1 cellular context compared by ENCODE assay signal in genomic region chr16:72008424-72009216, GRCh38.
TF ChIP-seq lines count a peak whose summit lies in the region.

DHODH (plus strand) TSS chr16:72008744; CDS start chr16:72008765, 21 bp downstream.

TF ChIP-seq in K562, 482 proteins besides CTCF, POLR2A, EP300 and RAD21 (continued from another document):
- TF ChIP-seq MGA (IDR thresholded peaks at IDR 0.05), result peak; percentile 75
- TF ChIP-seq RNF2 (IDR thresholded peaks at IDR 0.05), result peak; percentile 35; the same call in 1 of the 2 replicates
- peak; percentile 15; the same call in 1 of the 2 replicates for TF ChIP-seq SOX6 (IDR thresholded peaks at IDR 0.05)
- TF ChIP-seq CHD1 (IDR thresholded peaks at IDR 0.05; ENCODE audit: low read length), result peak; percentile 48
- TF ChIP-seq KLF13 (tag; IDR thresholded peaks at IDR 0.05; ENCODE audit: borderline replicate concordance, low read depth), result peak; percentile 14; the same call in 1 of the 2 replicates
- no peak for TF ChIP-seq ZNF830 (CRISPR knock-in tag; IDR thresholded peaks at IDR 0.05)
- TF ChIP-seq ZBTB33 (CRISPR knock-in tag; IDR thresholded peaks at IDR 0.05), result peak; percentile 61
- peak; percentile 22; the same call in 1 of the 2 replicates for TF ChIP-seq C11orf30 (IDR thresholded peaks at IDR 0.05; ENCODE audit: low read depth)
- TF ChIP-seq ZNF639 (CRISPR knock-in tag; conservative IDR thresholded peaks at IDR 0.05 in 1 of 2, IDR thresholded peaks at IDR 0.05 in 1 of 2), result 0 out of 4 replicates have a peak, but pooled peaks of 1 of the 2 experiments have one; percentile 22
